In the genomic region with DNA sequence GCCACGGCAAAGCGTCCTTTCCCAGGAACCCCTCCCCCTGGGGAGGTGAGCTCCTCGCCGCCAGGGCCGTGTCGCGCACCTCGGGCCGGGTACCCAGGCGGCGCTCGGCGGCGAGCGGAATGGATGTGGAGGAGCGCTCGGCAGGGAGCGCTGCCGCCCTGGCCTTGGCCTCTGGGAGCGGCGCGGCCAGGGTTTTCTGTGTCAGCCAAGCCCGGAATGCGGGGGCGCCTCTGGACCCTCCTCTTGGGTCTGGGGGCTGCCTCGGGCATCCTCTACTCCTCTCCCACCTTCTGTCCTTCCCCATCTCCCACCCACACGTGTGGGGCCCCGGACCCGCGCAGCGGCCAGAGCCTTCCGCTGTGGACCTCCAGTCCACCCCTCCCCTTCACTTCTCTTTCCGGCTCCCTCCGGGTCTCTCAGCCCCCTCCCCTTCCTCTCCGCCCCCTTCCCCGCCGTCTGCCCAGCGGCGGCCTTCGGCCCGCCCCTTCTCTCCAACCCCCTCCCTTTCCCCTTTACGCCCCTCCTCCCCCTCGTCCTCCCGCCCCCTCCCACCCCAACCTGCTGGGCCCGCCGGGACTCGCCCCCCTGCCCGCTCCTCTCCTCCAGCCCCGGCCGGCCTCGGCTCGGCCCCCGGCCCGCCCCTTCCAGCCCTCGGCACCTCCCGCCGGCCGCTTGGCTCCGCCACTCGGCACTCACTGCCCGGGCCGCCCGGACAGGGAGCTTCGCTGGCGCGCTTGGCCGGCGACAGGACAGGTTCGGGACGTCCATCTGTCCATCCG, we compare ENCODE assay signal across 1 cellular context.
A peak's percentile ranks its signal among the peaks of the same experiment; 100 is the strongest.
TF ChIP-seq lines count a peak whose summit lies in the region.

A gene (plus strand): TSS at position 684 of the 779 bp plus-strand sequence. CDS start 129 bp downstream, outside the sequence.

TF ChIP-seq in K562, 482 proteins besides CTCF, POLR2A, EP300 and RAD21 (continued from another document and continues in another):
- TF ChIP-seq, protein P1, sequence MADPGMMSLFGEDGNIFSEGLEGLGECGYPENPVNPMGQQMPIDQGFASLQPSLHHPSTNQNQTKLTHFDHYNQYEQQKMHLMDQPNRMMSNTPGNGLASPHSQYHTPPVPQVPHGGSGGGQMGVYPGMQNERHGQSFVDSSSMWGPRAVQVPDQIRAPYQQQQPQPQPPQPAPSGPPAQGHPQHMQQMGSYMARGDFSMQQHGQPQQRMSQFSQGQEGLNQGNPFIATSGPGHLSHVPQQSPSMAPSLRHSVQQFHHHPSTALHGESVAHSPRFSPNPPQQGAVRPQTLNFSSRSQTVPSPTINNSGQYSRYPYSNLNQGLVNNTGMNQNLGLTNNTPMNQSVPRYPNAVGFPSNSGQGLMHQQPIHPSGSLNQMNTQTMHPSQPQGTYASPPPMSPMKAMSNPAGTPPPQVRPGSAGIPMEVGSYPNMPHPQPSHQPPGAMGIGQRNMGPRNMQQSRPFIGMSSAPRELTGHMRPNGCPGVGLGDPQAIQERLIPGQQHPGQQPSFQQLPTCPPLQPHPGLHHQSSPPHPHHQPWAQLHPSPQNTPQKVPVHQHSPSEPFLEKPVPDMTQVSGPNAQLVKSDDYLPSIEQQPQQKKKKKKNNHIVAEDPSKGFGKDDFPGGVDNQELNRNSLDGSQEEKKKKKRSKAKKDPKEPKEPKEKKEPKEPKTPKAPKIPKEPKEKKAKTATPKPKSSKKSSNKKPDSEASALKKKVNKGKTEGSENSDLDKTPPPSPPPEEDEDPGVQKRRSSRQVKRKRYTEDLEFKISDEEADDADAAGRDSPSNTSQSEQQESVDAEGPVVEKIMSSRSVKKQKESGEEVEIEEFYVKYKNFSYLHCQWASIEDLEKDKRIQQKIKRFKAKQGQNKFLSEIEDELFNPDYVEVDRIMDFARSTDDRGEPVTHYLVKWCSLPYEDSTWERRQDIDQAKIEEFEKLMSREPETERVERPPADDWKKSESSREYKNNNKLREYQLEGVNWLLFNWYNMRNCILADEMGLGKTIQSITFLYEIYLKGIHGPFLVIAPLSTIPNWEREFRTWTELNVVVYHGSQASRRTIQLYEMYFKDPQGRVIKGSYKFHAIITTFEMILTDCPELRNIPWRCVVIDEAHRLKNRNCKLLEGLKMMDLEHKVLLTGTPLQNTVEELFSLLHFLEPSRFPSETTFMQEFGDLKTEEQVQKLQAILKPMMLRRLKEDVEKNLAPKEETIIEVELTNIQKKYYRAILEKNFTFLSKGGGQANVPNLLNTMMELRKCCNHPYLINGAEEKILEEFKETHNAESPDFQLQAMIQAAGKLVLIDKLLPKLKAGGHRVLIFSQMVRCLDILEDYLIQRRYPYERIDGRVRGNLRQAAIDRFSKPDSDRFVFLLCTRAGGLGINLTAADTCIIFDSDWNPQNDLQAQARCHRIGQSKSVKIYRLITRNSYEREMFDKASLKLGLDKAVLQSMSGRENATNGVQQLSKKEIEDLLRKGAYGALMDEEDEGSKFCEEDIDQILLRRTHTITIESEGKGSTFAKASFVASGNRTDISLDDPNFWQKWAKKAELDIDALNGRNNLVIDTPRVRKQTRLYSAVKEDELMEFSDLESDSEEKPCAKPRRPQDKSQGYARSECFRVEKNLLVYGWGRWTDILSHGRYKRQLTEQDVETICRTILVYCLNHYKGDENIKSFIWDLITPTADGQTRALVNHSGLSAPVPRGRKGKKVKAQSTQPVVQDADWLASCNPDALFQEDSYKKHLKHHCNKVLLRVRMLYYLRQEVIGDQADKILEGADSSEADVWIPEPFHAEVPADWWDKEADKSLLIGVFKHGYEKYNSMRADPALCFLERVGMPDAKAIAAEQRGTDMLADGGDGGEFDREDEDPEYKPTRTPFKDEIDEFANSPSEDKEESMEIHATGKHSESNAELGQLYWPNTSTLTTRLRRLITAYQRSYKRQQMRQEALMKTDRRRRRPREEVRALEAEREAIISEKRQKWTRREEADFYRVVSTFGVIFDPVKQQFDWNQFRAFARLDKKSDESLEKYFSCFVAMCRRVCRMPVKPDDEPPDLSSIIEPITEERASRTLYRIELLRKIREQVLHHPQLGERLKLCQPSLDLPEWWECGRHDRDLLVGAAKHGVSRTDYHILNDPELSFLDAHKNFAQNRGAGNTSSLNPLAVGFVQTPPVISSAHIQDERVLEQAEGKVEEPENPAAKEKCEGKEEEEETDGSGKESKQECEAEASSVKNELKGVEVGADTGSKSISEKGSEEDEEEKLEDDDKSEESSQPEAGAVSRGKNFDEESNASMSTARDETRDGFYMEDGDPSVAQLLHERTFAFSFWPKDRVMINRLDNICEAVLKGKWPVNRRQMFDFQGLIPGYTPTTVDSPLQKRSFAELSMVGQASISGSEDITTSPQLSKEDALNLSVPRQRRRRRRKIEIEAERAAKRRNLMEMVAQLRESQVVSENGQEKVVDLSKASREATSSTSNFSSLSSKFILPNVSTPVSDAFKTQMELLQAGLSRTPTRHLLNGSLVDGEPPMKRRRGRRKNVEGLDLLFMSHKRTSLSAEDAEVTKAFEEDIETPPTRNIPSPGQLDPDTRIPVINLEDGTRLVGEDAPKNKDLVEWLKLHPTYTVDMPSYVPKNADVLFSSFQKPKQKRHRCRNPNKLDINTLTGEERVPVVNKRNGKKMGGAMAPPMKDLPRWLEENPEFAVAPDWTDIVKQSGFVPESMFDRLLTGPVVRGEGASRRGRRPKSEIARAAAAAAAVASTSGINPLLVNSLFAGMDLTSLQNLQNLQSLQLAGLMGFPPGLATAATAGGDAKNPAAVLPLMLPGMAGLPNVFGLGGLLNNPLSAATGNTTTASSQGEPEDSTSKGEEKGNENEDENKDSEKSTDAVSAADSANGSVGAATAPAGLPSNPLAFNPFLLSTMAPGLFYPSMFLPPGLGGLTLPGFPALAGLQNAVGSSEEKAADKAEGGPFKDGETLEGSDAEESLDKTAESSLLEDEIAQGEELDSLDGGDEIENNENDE (IDR thresholded peaks at IDR 0.05; ENCODE audit: low read depth, low read length): no peak
- TF ChIP-seq KAT8 (IDR thresholded peaks at IDR 0.05; ENCODE audit: low read depth) (no peak), HDAC8 (tag; IDR thresholded peaks at IDR 0.05) (no peak), ELF2 (CRISPR knock-in tag; IDR thresholded peaks at IDR 0.05) (no peak), TEAD2 (tag; IDR thresholded peaks at IDR 0.05) (no peak), HNRNPK (IDR thresholded peaks at IDR 0.05; ENCODE audit: low read depth, low read length, poor library complexity, severe bottlenecking) (peak; percentile 39), RBFOX2 (IDR thresholded peaks at IDR 0.05; ENCODE audit: low read depth, low read length) (peak; percentile 70), NUFIP1 (IDR thresholded peaks at IDR 0.05; ENCODE audit: partially characterized antibody) (no peak), ZNF444 (CRISPR knock-in tag; IDR thresholded peaks at IDR 0.05) (no peak), SLC30A9 (CRISPR knock-in tag; IDR thresholded peaks at IDR 0.05) (no peak), HDGF (IDR thresholded peaks at IDR 0.05) (no peak), PURB (CRISPR knock-in tag; IDR thresholded peaks at IDR 0.05; ENCODE audit: low read depth) (no peak), ZNF165 (CRISPR knock-in tag; IDR thresholded peaks at IDR 0.05; ENCODE audit: borderline replicate concordance) (no peak), FOXJ2 (tag; IDR thresholded peaks at IDR 0.05) (no peak)
- TF ChIP-seq, protein P2, sequence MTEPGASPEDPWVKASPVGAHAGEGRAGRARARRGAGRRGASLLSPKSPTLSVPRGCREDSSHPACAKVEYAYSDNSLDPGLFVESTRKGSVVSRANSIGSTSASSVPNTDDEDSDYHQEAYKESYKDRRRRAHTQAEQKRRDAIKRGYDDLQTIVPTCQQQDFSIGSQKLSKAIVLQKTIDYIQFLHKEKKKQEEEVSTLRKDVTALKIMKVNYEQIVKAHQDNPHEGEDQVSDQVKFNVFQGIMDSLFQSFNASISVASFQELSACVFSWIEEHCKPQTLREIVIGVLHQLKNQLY (CRISPR knock-in tag; conservative IDR thresholded peaks at IDR 0.05): no peak
- TF ChIP-seq, protein P3, sequence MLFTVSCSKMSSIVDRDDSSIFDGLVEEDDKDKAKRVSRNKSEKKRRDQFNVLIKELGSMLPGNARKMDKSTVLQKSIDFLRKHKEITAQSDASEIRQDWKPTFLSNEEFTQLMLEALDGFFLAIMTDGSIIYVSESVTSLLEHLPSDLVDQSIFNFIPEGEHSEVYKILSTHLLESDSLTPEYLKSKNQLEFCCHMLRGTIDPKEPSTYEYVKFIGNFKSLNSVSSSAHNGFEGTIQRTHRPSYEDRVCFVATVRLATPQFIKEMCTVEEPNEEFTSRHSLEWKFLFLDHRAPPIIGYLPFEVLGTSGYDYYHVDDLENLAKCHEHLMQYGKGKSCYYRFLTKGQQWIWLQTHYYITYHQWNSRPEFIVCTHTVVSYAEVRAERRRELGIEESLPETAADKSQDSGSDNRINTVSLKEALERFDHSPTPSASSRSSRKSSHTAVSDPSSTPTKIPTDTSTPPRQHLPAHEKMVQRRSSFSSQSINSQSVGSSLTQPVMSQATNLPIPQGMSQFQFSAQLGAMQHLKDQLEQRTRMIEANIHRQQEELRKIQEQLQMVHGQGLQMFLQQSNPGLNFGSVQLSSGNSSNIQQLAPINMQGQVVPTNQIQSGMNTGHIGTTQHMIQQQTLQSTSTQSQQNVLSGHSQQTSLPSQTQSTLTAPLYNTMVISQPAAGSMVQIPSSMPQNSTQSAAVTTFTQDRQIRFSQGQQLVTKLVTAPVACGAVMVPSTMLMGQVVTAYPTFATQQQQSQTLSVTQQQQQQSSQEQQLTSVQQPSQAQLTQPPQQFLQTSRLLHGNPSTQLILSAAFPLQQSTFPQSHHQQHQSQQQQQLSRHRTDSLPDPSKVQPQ (CRISPR knock-in tag; IDR thresholded peaks at IDR 0.05; ENCODE audit: borderline replicate concordance): no peak
- TF ChIP-seq, protein P4, sequence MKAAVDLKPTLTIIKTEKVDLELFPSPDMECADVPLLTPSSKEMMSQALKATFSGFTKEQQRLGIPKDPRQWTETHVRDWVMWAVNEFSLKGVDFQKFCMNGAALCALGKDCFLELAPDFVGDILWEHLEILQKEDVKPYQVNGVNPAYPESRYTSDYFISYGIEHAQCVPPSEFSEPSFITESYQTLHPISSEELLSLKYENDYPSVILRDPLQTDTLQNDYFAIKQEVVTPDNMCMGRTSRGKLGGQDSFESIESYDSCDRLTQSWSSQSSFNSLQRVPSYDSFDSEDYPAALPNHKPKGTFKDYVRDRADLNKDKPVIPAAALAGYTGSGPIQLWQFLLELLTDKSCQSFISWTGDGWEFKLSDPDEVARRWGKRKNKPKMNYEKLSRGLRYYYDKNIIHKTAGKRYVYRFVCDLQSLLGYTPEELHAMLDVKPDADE (conservative IDR thresholded peaks at IDR 0.05; ENCODE audit: control insufficient read depth, low read depth, low read length): no peak
- TF ChIP-seq, protein P5, sequence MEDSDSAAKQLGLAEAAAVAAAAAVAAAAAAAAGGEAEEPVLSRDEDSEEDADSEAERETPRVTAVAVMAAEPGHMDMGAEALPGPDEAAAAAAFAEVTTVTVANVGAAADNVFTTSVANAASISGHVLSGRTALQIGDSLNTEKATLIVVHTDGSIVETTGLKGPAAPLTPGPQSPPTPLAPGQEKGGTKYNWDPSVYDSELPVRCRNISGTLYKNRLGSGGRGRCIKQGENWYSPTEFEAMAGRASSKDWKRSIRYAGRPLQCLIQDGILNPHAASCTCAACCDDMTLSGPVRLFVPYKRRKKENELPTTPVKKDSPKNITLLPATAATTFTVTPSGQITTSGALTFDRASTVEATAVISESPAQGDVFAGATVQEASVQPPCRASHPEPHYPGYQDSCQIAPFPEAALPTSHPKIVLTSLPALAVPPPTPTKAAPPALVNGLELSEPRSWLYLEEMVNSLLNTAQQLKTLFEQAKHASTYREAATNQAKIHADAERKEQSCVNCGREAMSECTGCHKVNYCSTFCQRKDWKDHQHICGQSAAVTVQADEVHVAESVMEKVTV (CRISPR knock-in tag; IDR thresholded peaks at IDR 0.05): peak; percentile 77
- TF ChIP-seq, protein P6, sequence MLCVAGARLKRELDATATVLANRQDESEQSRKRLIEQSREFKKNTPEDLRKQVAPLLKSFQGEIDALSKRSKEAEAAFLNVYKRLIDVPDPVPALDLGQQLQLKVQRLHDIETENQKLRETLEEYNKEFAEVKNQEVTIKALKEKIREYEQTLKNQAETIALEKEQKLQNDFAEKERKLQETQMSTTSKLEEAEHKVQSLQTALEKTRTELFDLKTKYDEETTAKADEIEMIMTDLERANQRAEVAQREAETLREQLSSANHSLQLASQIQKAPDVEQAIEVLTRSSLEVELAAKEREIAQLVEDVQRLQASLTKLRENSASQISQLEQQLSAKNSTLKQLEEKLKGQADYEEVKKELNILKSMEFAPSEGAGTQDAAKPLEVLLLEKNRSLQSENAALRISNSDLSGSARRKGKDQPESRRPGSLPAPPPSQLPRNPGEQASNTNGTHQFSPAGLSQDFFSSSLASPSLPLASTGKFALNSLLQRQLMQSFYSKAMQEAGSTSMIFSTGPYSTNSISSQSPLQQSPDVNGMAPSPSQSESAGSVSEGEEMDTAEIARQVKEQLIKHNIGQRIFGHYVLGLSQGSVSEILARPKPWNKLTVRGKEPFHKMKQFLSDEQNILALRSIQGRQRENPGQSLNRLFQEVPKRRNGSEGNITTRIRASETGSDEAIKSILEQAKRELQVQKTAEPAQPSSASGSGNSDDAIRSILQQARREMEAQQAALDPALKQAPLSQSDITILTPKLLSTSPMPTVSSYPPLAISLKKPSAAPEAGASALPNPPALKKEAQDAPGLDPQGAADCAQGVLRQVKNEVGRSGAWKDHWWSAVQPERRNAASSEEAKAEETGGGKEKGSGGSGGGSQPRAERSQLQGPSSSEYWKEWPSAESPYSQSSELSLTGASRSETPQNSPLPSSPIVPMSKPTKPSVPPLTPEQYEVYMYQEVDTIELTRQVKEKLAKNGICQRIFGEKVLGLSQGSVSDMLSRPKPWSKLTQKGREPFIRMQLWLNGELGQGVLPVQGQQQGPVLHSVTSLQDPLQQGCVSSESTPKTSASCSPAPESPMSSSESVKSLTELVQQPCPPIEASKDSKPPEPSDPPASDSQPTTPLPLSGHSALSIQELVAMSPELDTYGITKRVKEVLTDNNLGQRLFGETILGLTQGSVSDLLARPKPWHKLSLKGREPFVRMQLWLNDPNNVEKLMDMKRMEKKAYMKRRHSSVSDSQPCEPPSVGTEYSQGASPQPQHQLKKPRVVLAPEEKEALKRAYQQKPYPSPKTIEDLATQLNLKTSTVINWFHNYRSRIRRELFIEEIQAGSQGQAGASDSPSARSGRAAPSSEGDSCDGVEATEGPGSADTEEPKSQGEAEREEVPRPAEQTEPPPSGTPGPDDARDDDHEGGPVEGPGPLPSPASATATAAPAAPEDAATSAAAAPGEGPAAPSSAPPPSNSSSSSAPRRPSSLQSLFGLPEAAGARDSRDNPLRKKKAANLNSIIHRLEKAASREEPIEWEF (CRISPR knock-in tag; IDR thresholded peaks at IDR 0.05): no peak
- TF ChIP-seq, protein P7, sequence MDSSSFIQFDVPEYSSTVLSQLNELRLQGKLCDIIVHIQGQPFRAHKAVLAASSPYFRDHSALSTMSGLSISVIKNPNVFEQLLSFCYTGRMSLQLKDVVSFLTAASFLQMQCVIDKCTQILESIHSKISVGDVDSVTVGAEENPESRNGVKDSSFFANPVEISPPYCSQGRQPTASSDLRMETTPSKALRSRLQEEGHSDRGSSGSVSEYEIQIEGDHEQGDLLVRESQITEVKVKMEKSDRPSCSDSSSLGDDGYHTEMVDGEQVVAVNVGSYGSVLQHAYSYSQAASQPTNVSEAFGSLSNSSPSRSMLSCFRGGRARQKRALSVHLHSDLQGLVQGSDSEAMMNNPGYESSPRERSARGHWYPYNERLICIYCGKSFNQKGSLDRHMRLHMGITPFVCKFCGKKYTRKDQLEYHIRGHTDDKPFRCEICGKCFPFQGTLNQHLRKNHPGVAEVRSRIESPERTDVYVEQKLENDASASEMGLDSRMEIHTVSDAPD (CRISPR knock-in tag; IDR thresholded peaks at IDR 0.05): no peak
- TF ChIP-seq, protein P8, sequence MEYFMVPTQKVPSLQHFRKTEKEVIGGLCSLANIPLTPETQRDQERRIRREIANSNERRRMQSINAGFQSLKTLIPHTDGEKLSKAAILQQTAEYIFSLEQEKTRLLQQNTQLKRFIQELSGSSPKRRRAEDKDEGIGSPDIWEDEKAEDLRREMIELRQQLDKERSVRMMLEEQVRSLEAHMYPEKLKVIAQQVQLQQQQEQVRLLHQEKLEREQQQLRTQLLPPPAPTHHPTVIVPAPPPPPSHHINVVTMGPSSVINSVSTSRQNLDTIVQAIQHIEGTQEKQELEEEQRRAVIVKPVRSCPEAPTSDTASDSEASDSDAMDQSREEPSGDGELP (CRISPR knock-in tag; IDR thresholded peaks at IDR 0.05; ENCODE audit: borderline replicate concordance): no peak; the same call in 1 of the 2 replicates
